ENCODE assay signal across 8 cellular contexts in the genomic region with DNA sequence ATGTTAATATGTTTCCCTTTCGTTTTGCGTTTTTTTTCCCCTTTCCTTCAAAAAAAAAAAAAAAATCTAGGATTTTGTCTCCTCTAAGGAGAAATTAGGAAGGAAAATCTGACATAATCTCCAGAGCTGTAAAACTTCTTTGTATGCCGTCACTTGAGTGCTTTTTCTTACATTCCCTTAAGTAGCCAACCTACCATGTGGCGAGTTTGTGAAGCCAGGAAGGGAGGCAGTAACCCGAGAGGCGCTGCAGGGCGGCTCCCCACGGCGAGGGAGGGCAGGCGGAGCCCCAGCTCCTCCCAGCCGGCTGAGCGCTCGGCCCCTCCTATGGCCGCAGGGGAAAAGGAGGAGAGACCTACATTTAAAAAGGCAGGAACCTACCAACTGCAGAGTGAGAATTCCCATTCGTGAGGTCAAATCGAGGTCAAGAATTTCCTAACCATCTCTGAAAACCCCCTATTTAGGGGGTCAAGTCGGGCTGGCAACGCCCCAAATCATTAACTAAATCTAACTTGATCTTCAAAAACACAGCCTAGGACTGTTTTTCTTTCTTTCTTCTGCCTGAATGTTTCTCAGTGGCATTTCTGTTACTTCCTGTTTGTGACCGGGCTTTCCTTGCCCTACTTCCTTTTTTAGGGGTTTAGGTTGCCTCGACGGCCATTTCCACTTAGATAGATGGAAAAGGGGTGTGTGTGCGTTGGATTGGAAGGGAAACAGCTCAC.
A peak's percentile ranks its signal among the peaks of the same experiment; 100 is the strongest.
DNase-seq lines count a peak whose midpoint lies in the region; ATAC-seq and TF ChIP-seq lines count a peak whose summit lies in the region.

No MANE protein-coding gene starts in this region.

- H3F3A ChIP-seq in MM.1S (ENCODE audit: insufficient read depth, low read length) = peaks cover 17% of the 10 kb centered on the region

- intact Hi-C loops in HCT116 (cut with micrococcal nuclease) = loop anchor here (1.0 to 2.0 kb wide), 3 partner anchors 130 to 356 kb away; no protein-coding TSS in a partner anchor

- H3K27me3 ChIP-seq in HCT116 (ENCODE audit: insufficient read depth, low read length) (no peaks in the 10 kb centered on the region), MM.1S (replicated peaks; ENCODE audit: insufficient read depth, low read length) (no peaks in the 10 kb centered on the region), SJSA1 (replicated peaks) (no peaks in the 10 kb centered on the region), thoracic aorta (replicated peaks; ENCODE audit: insufficient read depth) (no peaks in the 10 kb centered on the region)

- H3K9me3 ChIP-seq in HCT116 (ENCODE audit: control insufficient read depth in 1 of 2, insufficient read depth in 1 of 2, low read depth in 1 of 2, low read length in 2 of 2) = no peaks in the 10 kb centered on the region
- no peaks in the 10 kb centered on the region for H3K9me3 ChIP-seq in MM.1S (replicated peaks; ENCODE audit: insufficient read depth, low read length)
- H3K9me3 ChIP-seq in SJSA1 (replicated peaks) = no peaks in the 10 kb centered on the region
- H3K9me3 ChIP-seq in thoracic aorta = no peaks in the 10 kb centered on the region

- H3K36me3 Mint-ChIP-seq in activated naive CD4-positive, alpha-beta T cell treated with anti-CD3 and anti-CD28 coated beads, Interleukin-2, amount 50 U/mL, for 72 hours = peaks cover 4 to 7% of the 10 kb centered on the region in 2 donors

- H4K20me1 ChIP-seq in HCT116 (ENCODE audit: insufficient read depth) (no peaks in the 10 kb centered on the region), MM.1S (ENCODE audit: insufficient read depth, low read length) (no peaks in the 10 kb centered on the region)

- CTCF ChIA-PET in HCT116 (lab: Charles Lee) = interaction anchor here (0.7 to 2.9 kb wide), 12 partner anchors 9 to 542 kb away, joined by 3 to 42 read pairs (median 4); no protein-coding TSS in a partner anchor

- DNase-seq in GM03348 (ENCODE audit: low spot score) (peak; percentile 98), HCT116 (ENCODE audit: low read depth, low spot score) (peak; percentile 85), MM.1S (peak; percentile 91), SJSA1 (ENCODE audit: low read depth in 1 of 2, low spot score in 2 of 2) (peak; percentile 88 to 91), globus pallidus (ENCODE audit: low spot score) (peak; percentile 87), occipital lobe (lab: John Stamatoyannopoulos, UW) (peak; percentile 40), thoracic aorta (ENCODE audit: low spot score) (peak; percentile 64)
- DNase-seq in activated naive CD4-positive, alpha-beta T cell treated with anti-CD3 and anti-CD28 coated beads, Interleukin-2, amount 50 U/mL, for 72 hours (ENCODE audit: low spot score in 2 of 2) = peak; percentile 66 to 71

- no peaks in the 10 kb centered on the region for H3K79me2 ChIP-seq in HCT116 (ENCODE audit: insufficient read depth, low read length)
- no peaks in the 10 kb centered on the region for H3K79me2 ChIP-seq in MM.1S (ENCODE audit: low read length)

- TF ChIP-seq POLR2A in HCT116 (IDR thresholded peaks at IDR 0.05; ENCODE audit: borderline replicate concordance, extremely low read depth, insufficient read depth, insufficient read length) = peak; percentile 27

- no peaks in the 10 kb centered on the region for H3K9me2 ChIP-seq in HCT116 (ENCODE audit: insufficient read depth)
- no peaks in the 10 kb centered on the region for H3K9me2 ChIP-seq in MM.1S (replicated peaks; ENCODE audit: insufficient read depth, low read length)

- POLR2A ChIA-PET in HCT116 (lab: Charles Lee) = interaction anchor here (0.6 to 2.3 kb wide), 7 partner anchors 51 to 357 kb away, joined by 3 to 7 read pairs (median 4); no protein-coding TSS in a partner anchor

- peak; percentile 90 for ATAC-seq in HCT116
- ATAC-seq in activated naive CD4-positive, alpha-beta T cell treated with anti-CD3 and anti-CD28 coated beads, Interleukin-2, amount 50 U/mL, for 72 hours = peak; percentile 80 to 88
- peak; percentile 81 for ATAC-seq in thoracic aorta (ENCODE audit: insufficient number of reproducible peaks, low FRiP score, low read depth)

- no peak for TF ChIP-seq CTCF in HCT116 (IDR thresholded peaks at IDR 0.05 in 2 of 3, conservative IDR thresholded peaks at IDR 0.05 in 1 of 3; ENCODE audit: borderline replicate concordance in 1 of 3, insufficient read depth in 1 of 3, low read depth in 2 of 3, low read length in 2 of 3)
- 0 out of 2 replicates have a peak, but pooled peaks have one; percentile 3 for TF ChIP-seq CTCF in MM.1S (IDR thresholded peaks at IDR 0.05; ENCODE audit: low read length)
- peak; percentile 12 for TF ChIP-seq CTCF in thoracic aorta (IDR thresholded peaks at IDR 0.05)

- H3K4me1 ChIP-seq in HCT116 (ENCODE audit: control insufficient read depth in 1 of 2, insufficient read depth in 2 of 2, low read length in 2 of 2) (peaks cover 25 to 51% of the 10 kb centered on the region in 2 experiments), MM.1S (ENCODE audit: low read length) (peaks cover 27% of the 10 kb centered on the region), SJSA1 (replicated peaks) (peaks cover 19% of the 10 kb centered on the region), thoracic aorta (ENCODE audit: control insufficient read depth in 1 of 2, low read depth in 2 of 2) (peaks cover 9 to 27% of the 10 kb centered on the region in 2 donors)

- peak overlapping the region; percentile 63 to 83 for H3K27ac Mint-ChIP-seq in activated naive CD4-positive, alpha-beta T cell treated with anti-CD3 and anti-CD28 coated beads, Interleukin-2, amount 50 U/mL, for 72 hours

- H3K36me3 ChIP-seq in HCT116 (ENCODE audit: control insufficient read depth in 1 of 2, insufficient read depth in 2 of 2, low read length in 2 of 2) (no peaks in the 10 kb centered on the region), MM.1S (replicated peaks; ENCODE audit: insufficient read depth, low read length) (no peaks in the 10 kb centered on the region), SJSA1 (no peaks in the 10 kb centered on the region), thoracic aorta (no peaks in the 10 kb centered on the region)

- H2AFZ ChIP-seq in HCT116 (ENCODE audit: low read depth, low read length, poor library complexity, severe bottlenecking) (peak overlapping the region; percentile 90), MM.1S (ENCODE audit: low read length) (peak overlapping the region; percentile 31)

- H3K9ac ChIP-seq in HCT116 (ENCODE audit: low read length) = peak overlapping the region; percentile 46
- H3K9ac ChIP-seq in MM.1S (ENCODE audit: low read length) = peak overlapping the region; percentile 82

- H3K4me3 ChIP-seq in HCT116 (replicated peaks in 1 of 2; ENCODE audit: low read depth in 1 of 2, low read length in 2 of 2) (peak overlapping the region; percentile 8 to 29; a peak in 3 of 4 replicates), MM.1S (ENCODE audit: low read length) (peak overlapping the region; percentile 41), SJSA1 (no peak overlapping the region; the same call in 1 of the 2 replicates), thoracic aorta (peak overlapping the region; percentile 67)

- TSS peak; percentile 91 for BruUV-seq in HCT116 (replicated peaks; lab: Mats Ljungman, UMichigan)

- RAD21 ChIA-PET in HCT116 (lab: Charles Lee; ENCODE audit: low non-redundant PET in 1 of 2, low total read pairs in 2 of 2, uncharacterized antibody in 2 of 2, unreplicated experiment in 2 of 2) = interaction anchor here (0.6 to 2.0 kb wide), 5 partner anchors 67 to 410 kb away, joined by 3 to 14 read pairs (median 3); no protein-coding TSS in a partner anchor

- H3K4me2 ChIP-seq in HCT116 (ENCODE audit: low read length) (peak overlapping the region; percentile 64), MM.1S (ENCODE audit: low read depth, low read length) (peak overlapping the region; percentile 92)

- H3K9me3 Mint-ChIP-seq in activated naive CD4-positive, alpha-beta T cell treated with anti-CD3 and anti-CD28 coated beads, Interleukin-2, amount 50 U/mL, for 72 hours = peaks cover 0 to 12% of the 10 kb centered on the region in 2 donors

- H3K27ac ChIP-seq in HCT116 (ENCODE audit: low read depth, low read length) = peak overlapping the region; percentile 63
- peak overlapping the region; percentile 82 for H3K27ac ChIP-seq in MM.1S (ENCODE audit: low read length)
- peak overlapping the region; percentile 85 for H3K27ac ChIP-seq in SJSA1
- H3K27ac ChIP-seq in thoracic aorta = peak overlapping the region; percentile 77 to 84

- TF ChIP-seq RAD21 in HCT116 (IDR thresholded peaks at IDR 0.05; ENCODE audit: low read depth) = no peak

TF ChIP-seq in HCT116, 20 proteins besides CTCF, POLR2A, EP300 and RAD21 (continues in another document):
- TF ChIP-seq ZFX (IDR thresholded peaks at IDR 0.05) (no peak), EGR1 (IDR thresholded peaks at IDR 0.05; ENCODE audit: low read depth) (0 out of 2 replicates have a peak, but pooled peaks have one; percentile 34), YY1 (IDR thresholded peaks at IDR 0.05; ENCODE audit: extremely low read depth, insufficient replicate concordance, low read depth, low read length) (peak; percentile 31), MAX (IDR thresholded peaks at IDR 0.05) (peak; percentile 87)
- TF ChIP-seq, protein P1, sequence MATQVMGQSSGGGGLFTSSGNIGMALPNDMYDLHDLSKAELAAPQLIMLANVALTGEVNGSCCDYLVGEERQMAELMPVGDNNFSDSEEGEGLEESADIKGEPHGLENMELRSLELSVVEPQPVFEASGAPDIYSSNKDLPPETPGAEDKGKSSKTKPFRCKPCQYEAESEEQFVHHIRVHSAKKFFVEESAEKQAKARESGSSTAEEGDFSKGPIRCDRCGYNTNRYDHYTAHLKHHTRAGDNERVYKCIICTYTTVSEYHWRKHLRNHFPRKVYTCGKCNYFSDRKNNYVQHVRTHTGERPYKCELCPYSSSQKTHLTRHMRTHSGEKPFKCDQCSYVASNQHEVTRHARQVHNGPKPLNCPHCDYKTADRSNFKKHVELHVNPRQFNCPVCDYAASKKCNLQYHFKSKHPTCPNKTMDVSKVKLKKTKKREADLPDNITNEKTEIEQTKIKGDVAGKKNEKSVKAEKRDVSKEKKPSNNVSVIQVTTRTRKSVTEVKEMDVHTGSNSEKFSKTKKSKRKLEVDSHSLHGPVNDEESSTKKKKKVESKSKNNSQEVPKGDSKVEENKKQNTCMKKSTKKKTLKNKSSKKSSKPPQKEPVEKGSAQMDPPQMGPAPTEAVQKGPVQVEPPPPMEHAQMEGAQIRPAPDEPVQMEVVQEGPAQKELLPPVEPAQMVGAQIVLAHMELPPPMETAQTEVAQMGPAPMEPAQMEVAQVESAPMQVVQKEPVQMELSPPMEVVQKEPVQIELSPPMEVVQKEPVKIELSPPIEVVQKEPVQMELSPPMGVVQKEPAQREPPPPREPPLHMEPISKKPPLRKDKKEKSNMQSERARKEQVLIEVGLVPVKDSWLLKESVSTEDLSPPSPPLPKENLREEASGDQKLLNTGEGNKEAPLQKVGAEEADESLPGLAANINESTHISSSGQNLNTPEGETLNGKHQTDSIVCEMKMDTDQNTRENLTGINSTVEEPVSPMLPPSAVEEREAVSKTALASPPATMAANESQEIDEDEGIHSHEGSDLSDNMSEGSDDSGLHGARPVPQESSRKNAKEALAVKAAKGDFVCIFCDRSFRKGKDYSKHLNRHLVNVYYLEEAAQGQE (IDR thresholded peaks at IDR 0.05; ENCODE audit: low read depth) = no peak

Comparison
In these comparisons a context has a peak if more than half of its experiments do, and no peak if none do; other contexts are left out.
1. DNase-seq: peak in every context shown above with its lines; median percentile 98 in GM03348; 91 in MM.1S; 90 in SJSA1; 87 in globus pallidus; 85 in HCT116; 68 in activated naive CD4-positive, alpha-beta T cell treated with anti-CD3 and anti-CD28 coated beads, Interleukin-2, amount 50 U/mL, for 72 hours; 64 in thoracic aorta; 40 in occipital lobe.
2. CTCF ChIP-seq: peak in MM.1S (single experiment) and thoracic aorta (single experiment); none in HCT116 (0 of 3).
3. Peak in every context shown above with its lines, with median percentiles within 50 percentile points of each other: ATAC-seq and H3K27ac ChIP-seq.